ENCODE assay signal across 17 cellular contexts in genomic region chr10:100748251-100749058, GRCh38. TPM values are rescaled to one million over a fixed set of nuclear protein-coding genes. Genes with fewer than 3 reads are reported as not detected.
DNase-seq lines count a peak whose midpoint lies in the region; ATAC-seq, FAIRE-seq and TF ChIP-seq lines count a peak whose summit lies in the region.
"Had no signal": no experiment of that assay in that cellular context is flagged by ENCODE, and none has a peak within 500 bp of the region (broad histone marks: within the 10 kb centered on the region; RNA-seq: fewer than 3 reads in every experiment).

No MANE protein-coding gene starts in this region.

- peaks cover 14 to 26% of the 10 kb centered on the region in 2 donors for H3K4me1 ChIP-seq in kidney (ENCODE audit: control insufficient read depth in 1 of 2, insufficient read depth in 1 of 2, low read depth in 1 of 2, low read length in 2 of 2)

- no peak for TF ChIP-seq CTCF in kidney (IDR thresholded peaks at IDR 0.05; ENCODE audit: borderline replicate concordance, extremely low read depth, insufficient read depth)

- H3K36me3 Mint-ChIP-seq in T-helper 17 cell (ENCODE audit: low read depth): peaks cover 13% of the 10 kb centered on the region
- H3K36me3 Mint-ChIP-seq in stimulated activated effector memory CD8-positive, alpha-beta T cell treated with anti-CD3 and anti-CD28 coated beads, Interleukin-12 subunit alpha, Interleukin-12 subunit beta, amount 100 ng/mL, for 72 hours: no peaks in the 10 kb centered on the region

- DNase-seq in activated CD8-positive, alpha-beta memory T cell treated with anti-CD3 and anti-CD28 coated beads for 24 hours: peak; percentile 59
- DNase-seq in activated CD8-positive, alpha-beta memory T cell treated with anti-CD3 and anti-CD28 coated beads, Interleukin-2, amount 50 U/mL, for 4 hours: no peak
- DNase-seq in T-helper 17 cell (no peak), kidney (no peak), NCI-H187 treated with DMSO at 0.1 percent for 48 hours (lab: John Stamatoyannopoulos, UW) (no peak), NK-92 (lab: John Stamatoyannopoulos, UW; ENCODE audit: unreplicated experiment) (no peak)
- no peak for DNase-seq in stimulated activated effector memory CD8-positive, alpha-beta T cell treated with anti-CD3 and anti-CD28 coated beads, Interleukin-12 subunit alpha, Interleukin-12 subunit beta, amount 100 ng/mL, for 72 hours (ENCODE audit: low spot score in 2 of 2)
- DNase-seq: activated B cell treated with CpG ODN at 0.5 μM for 24 hours; activated effector memory CD4-positive, alpha-beta T cell treated with Interleukin-2 at 50 U/mL for 16 hours; DMS53 had no signal

- no peaks in the 10 kb centered on the region for H3K9me3 Mint-ChIP-seq in stimulated activated effector memory CD8-positive, alpha-beta T cell treated with anti-CD3 and anti-CD28 coated beads, Interleukin-12 subunit alpha, Interleukin-12 subunit beta, amount 100 ng/mL, for 72 hours
- H3K9me3 Mint-ChIP-seq: activated B cell treated with CpG ODN at 0.5 μM for 24 hours had no signal

- H3K9me3 ChIP-seq in T-helper 17 cell (ENCODE audit: control insufficient read depth, low read length, poor library complexity, severe bottlenecking) (no peaks in the 10 kb centered on the region), kidney (ENCODE audit: control insufficient read depth in 1 of 2, low read length in 2 of 2) (no peaks in the 10 kb centered on the region)

- no peak for ATAC-seq in T-helper 17 cell
- no peak for ATAC-seq in stimulated activated effector memory CD8-positive, alpha-beta T cell treated with anti-CD3 and anti-CD28 coated beads, Interleukin-12 subunit alpha, Interleukin-12 subunit beta, amount 100 ng/mL, for 72 hours
- no peak for ATAC-seq in GM18519 (IDR thresholded peaks at IDR 0.05; ENCODE audit: low FRiP score, unreplicated experiment)
- ATAC-seq: esophagus mucosa had no signal

- H3K4me3 Mint-ChIP-seq in T-helper 17 cell: peak overlapping the region; percentile 81
- H3K4me3 Mint-ChIP-seq in stimulated activated effector memory CD8-positive, alpha-beta T cell treated with anti-CD3 and anti-CD28 coated beads, Interleukin-12 subunit alpha, Interleukin-12 subunit beta, amount 100 ng/mL, for 72 hours: peak overlapping the region; percentile 16

- peaks cover 0 to 12% of the 10 kb centered on the region in 2 donors for H3K36me3 ChIP-seq in kidney (ENCODE audit: control insufficient read depth in 1 of 2, insufficient read depth in 2 of 2, low read length in 2 of 2)

- H3K4me3 ChIP-seq in kidney (ENCODE audit: low read length in 2 of 2): peak overlapping the region; percentile 64 to 78

- H3K27me3 Mint-ChIP-seq in T-helper 17 cell: peaks cover 81% of the 10 kb centered on the region

- peaks cover 26% of the 10 kb centered on the region for H3K4me1 Mint-ChIP-seq in T-helper 17 cell
- peaks cover 40% of the 10 kb centered on the region for H3K4me1 Mint-ChIP-seq in stimulated activated effector memory CD8-positive, alpha-beta T cell treated with anti-CD3 and anti-CD28 coated beads, Interleukin-12 subunit alpha, Interleukin-12 subunit beta, amount 100 ng/mL, for 72 hours

- peak overlapping the region; percentile 16 to 78 for H3K9ac ChIP-seq in kidney (ENCODE audit: low read length in 2 of 2)

- intact Hi-C loops in kidney (cut with DNase I): no loop called here

- peak overlapping the region; percentile 65 for H3K27ac Mint-ChIP-seq in T-helper 17 cell
- no peak overlapping the region for H3K27ac Mint-ChIP-seq in stimulated activated effector memory CD8-positive, alpha-beta T cell treated with anti-CD3 and anti-CD28 coated beads, Interleukin-12 subunit alpha, Interleukin-12 subunit beta, amount 100 ng/mL, for 72 hours
- H3K27ac Mint-ChIP-seq: activated B cell treated with CpG ODN at 0.5 μM for 24 hours, H9 had no signal

- H3K27ac ChIP-seq in kidney (ENCODE audit: low read depth in 2 of 2, low read length in 2 of 2): peak overlapping the region; percentile 6 to 36

- FAIRE-seq in kidney (lab: Jason Lieb, UNC): no peak
- FAIRE-seq: bronchial epithelial cell had no signal

RNA-seq across cellular contexts. Expression of gene PAX2, which starts 3.1 kb away (rescaled TPM):
- total RNA-seq in T-helper 17 cell (not detected), kidney (102 TPM)
- polyA plus RNA-seq in kidney (ENCODE audit: insufficient read depth, low read depth, low replicate concordance): 28.3 TPM
- total RNA-seq: activated B cell treated with CpG ODN at 0.5 μM for 24 hours, bronchial epithelial cell, esophagus mucosa, H9, myocyte, NCI-H460 had no signal
- polyA plus RNA-seq: AG04450 had no signal

Comparison
In these comparisons a context has a peak if more than half of its experiments do, and no peak if none do; other contexts are left out.
1. RNA of gene PAX2, which starts 3.1 kb away (total RNA-seq): 102 TPM in kidney (single experiment); not detected in T-helper 17 cell; every median in the first group is over 100 times any median in the second.